In genomic region chr22:45162531-45162930, GRCh38 we compare ENCODE assay signal across 9 cellular contexts. TPM values are rescaled to one million over a fixed set of nuclear protein-coding genes. Genes with fewer than 3 reads are reported as not detected.
DNase-seq lines count a peak whose midpoint lies in the region; ATAC-seq and TF ChIP-seq lines count a peak whose summit lies in the region.
"Had no signal": no experiment of that assay in that cellular context is flagged by ENCODE, and none has a peak within 500 bp of the region (broad histone marks: within the 10 kb centered on the region; RNA-seq: fewer than 3 reads in every experiment).

No MANE protein-coding gene starts in this region.

- H3K36me3 Mint-ChIP-seq in activated naive CD8-positive, alpha-beta T cell treated with anti-CD3 and anti-CD28 coated beads, Interleukin-2, amount 10 ng/mL, durations not matched to agents 7 days and 5 days = peaks cover 23% of the 10 kb centered on the region

- TF ChIP-seq CTCF in heart left ventricle (IDR thresholded peaks at IDR 0.05) = no peak
- TF ChIP-seq CTCF in liver (IDR thresholded peaks at IDR 0.05; ENCODE audit: low read depth, low read length, missing input control) = no peak
- no peak for TF ChIP-seq CTCF in vagina (IDR thresholded peaks at IDR 0.05)

- H3K9me3 Mint-ChIP-seq in activated naive CD8-positive, alpha-beta T cell treated with anti-CD3 and anti-CD28 coated beads, Interleukin-2, amount 10 ng/mL, durations not matched to agents 7 days and 5 days = no peaks in the 10 kb centered on the region

- no peaks in the 10 kb centered on the region for H3K27me3 ChIP-seq in heart left ventricle
- no peaks in the 10 kb centered on the region for H3K27me3 ChIP-seq in liver (ENCODE audit: control insufficient read depth in 4 of 4, insufficient read depth in 4 of 4, low read length in 3 of 4)
- no peaks in the 10 kb centered on the region for H3K27me3 ChIP-seq in vagina

- no peaks in the 10 kb centered on the region for H3K9me3 ChIP-seq in heart left ventricle
- H3K9me3 ChIP-seq in liver (ENCODE audit: control insufficient read depth in 4 of 4, low read length in 3 of 4) = no peaks in the 10 kb centered on the region
- no peaks in the 10 kb centered on the region for H3K9me3 ChIP-seq in vagina

- H3K4me1 ChIP-seq in heart left ventricle (peaks cover 0 to 54% (median 29%) of the 10 kb centered on the region in 12 donors), liver (ENCODE audit: control insufficient read depth in 4 of 4, insufficient read depth in 4 of 4, low read length in 3 of 4) (peaks cover 9 to 14% (median 12%) of the 10 kb centered on the region in 4 donors), vagina (peaks cover 73% of the 10 kb centered on the region)

- peak overlapping the region; percentile 100 for H3K4me3 Mint-ChIP-seq in activated naive CD8-positive, alpha-beta T cell treated with anti-CD3 and anti-CD28 coated beads, Interleukin-2, amount 10 ng/mL, durations not matched to agents 7 days and 5 days

- H3K4me1 Mint-ChIP-seq in activated naive CD8-positive, alpha-beta T cell treated with anti-CD3 and anti-CD28 coated beads, Interleukin-2, amount 10 ng/mL, durations not matched to agents 7 days and 5 days = peaks cover 46% of the 10 kb centered on the region

- intact Hi-C loops in heart left ventricle (cut with DNase I) = loop anchor here in 4 of 10 donors (2.0 to 10.0 kb wide), 3 partner anchors 78 to 82 kb away; partner anchors contain the start of gene KIAA0930 (in 4 of the 4)
- intact Hi-C loops in Right ventricle myocardium inferior (cut with DNase I) = loop anchor here (5.0 to 10.0 kb wide), 3 partner anchors 80 to 152 kb away; partner anchors contain the start of gene KIAA0930
- intact Hi-C loops in vagina (cut with DNase I) = no loop called here

- peaks cover 0 to 23% (median 4%) of the 10 kb centered on the region in 9 donors for H3K36me3 ChIP-seq in heart left ventricle
- peaks cover 0 to 3% (median 0%) of the 10 kb centered on the region in 4 donors for H3K36me3 ChIP-seq in liver (ENCODE audit: control insufficient read depth in 4 of 4, insufficient read depth in 3 of 4, low read depth in 1 of 4, low read length in 3 of 4)
- H3K36me3 ChIP-seq in vagina = peaks cover 0 to 5% of the 10 kb centered on the region in 2 donors

- DNase-seq in heart left ventricle = no peak
- DNase-seq in Right ventricle myocardium inferior (ENCODE audit: missing footprints) = no peak
- no peak for DNase-seq in activated naive CD8-positive, alpha-beta T cell treated with anti-CD3 and anti-CD28 coated beads, Interleukin-2, amount 10 ng/mL, durations not matched to agents 7 days and 5 days
- DNase-seq in vagina (ENCODE audit: extremely low spot score in 2 of 2) = no peak
- DNase-seq in UCSD-AML1 (lab: John Stamatoyannopoulos, UW; ENCODE audit: unreplicated experiment) = no peak
- DNase-seq: GF-D8 had no signal

- no peak for TF ChIP-seq RAD21 in liver (IDR thresholded peaks at IDR 0.05)

- WGBS in heart left ventricle, 4 donors = 81 to 90% (median 86%) methylated on average over 18 to 19 of the region's 19 CpGs
- WGBS in liver = 84% methylated on average over 19 of the region's 19 CpGs

- no peaks in the 10 kb centered on the region for H3K27me3 Mint-ChIP-seq in activated naive CD8-positive, alpha-beta T cell treated with anti-CD3 and anti-CD28 coated beads, Interleukin-2, amount 10 ng/mL, durations not matched to agents 7 days and 5 days

- H3K9ac ChIP-seq in liver (ENCODE audit: low read depth in 1 of 2, low read length in 2 of 2) = no peak overlapping the region

- H3K27ac ChIP-seq in heart left ventricle (peak overlapping the region in 1 of 12 donors; percentile 91), liver (ENCODE audit: low read depth in 1 of 2, low read length in 2 of 2) (peak overlapping the region in 1 of 2 donors; percentile 95), vagina (peak overlapping the region; percentile 94)

- no peak for ATAC-seq in heart left ventricle
- no peak for ATAC-seq in Right ventricle myocardium inferior
- ATAC-seq in activated naive CD8-positive, alpha-beta T cell treated with anti-CD3 and anti-CD28 coated beads, Interleukin-2, amount 10 ng/mL, durations not matched to agents 7 days and 5 days (ENCODE audit: low read depth) = no peak
- no peak for ATAC-seq in HG03432 (IDR thresholded peaks at IDR 0.05; ENCODE audit: unreplicated experiment)
- no peak for ATAC-seq in HG03095 (IDR thresholded peaks at IDR 0.05; ENCODE audit: unreplicated experiment)

- peak overlapping the region in 9 of 12 donors; percentile 61 to 98 (median 83) for H3K4me3 ChIP-seq in heart left ventricle
- peak overlapping the region in 2 of 3 donors; percentile 71 to 97 for H3K4me3 ChIP-seq in liver (ENCODE audit: low read depth in 1 of 3, low read length in 3 of 3)
- H3K4me3 ChIP-seq in vagina = peak overlapping the region; percentile 93 to 95

- H3K27ac Mint-ChIP-seq in activated naive CD8-positive, alpha-beta T cell treated with anti-CD3 and anti-CD28 coated beads, Interleukin-2, amount 10 ng/mL, durations not matched to agents 7 days and 5 days = peak overlapping the region; percentile 94

- TF ChIP-seq POLR2A in heart left ventricle (IDR thresholded peaks at IDR 0.05) (no peak), vagina (IDR thresholded peaks at IDR 0.05) (no peak)

- POLR2A ChIA-PET in activated naive CD8-positive, alpha-beta T cell treated with anti-CD3 and anti-CD28 coated beads, Interleukin-2, amount 10 ng/mL, durations not matched to agents 7 days and 5 days (lab: Charles Lee) = interaction anchor here (1.5 to 3.3 kb wide), 3 partner anchors 11 to 33 kb away, joined by 3 to 74 read pairs (median 8); no protein-coding TSS in a partner anchor

TF ChIP-seq in liver, 16 proteins besides CTCF, POLR2A, EP300 and RAD21 (continues in another document):
- no peak for TF ChIP-seq YY1 (IDR thresholded peaks at IDR 0.05)
- no peak for TF ChIP-seq ZBTB33 (IDR thresholded peaks at IDR 0.05)
- TF ChIP-seq JUND (IDR thresholded peaks at IDR 0.05) = no peak
- TF ChIP-seq FOXA2 (IDR thresholded peaks at IDR 0.05) = no peak
- no peak for TF ChIP-seq RXRA (IDR thresholded peaks at IDR 0.05)
- TF ChIP-seq EGR1 (IDR thresholded peaks at IDR 0.05; ENCODE audit: low read depth in 2 of 2) = no peak
- no peak for TF ChIP-seq HNF4A (conservative IDR thresholded peaks at IDR 0.05)
- TF ChIP-seq MAX (IDR thresholded peaks at IDR 0.05) = no peak
- TF ChIP-seq SP1 (IDR thresholded peaks at IDR 0.05) = no peak
- no peak for TF ChIP-seq NR2F2 (IDR thresholded peaks at IDR 0.05)
- no peak for TF ChIP-seq HNF4G (IDR thresholded peaks at IDR 0.05)
- no peak for TF ChIP-seq GABPA (IDR thresholded peaks at IDR 0.05 in 1 of 2, conservative IDR thresholded peaks at IDR 0.05 in 1 of 2)
- no peak for TF ChIP-seq ATF3 (IDR thresholded peaks at IDR 0.05)
- TF ChIP-seq FOXA1 (IDR thresholded peaks at IDR 0.05) = no peak
- TF ChIP-seq TAF1 (conservative IDR thresholded peaks at IDR 0.05) = no peak

RNA-seq across cellular contexts. Expression of gene NUP50, which starts 1.2 kb away (rescaled TPM):
- total RNA-seq in heart left ventricle (10 to 100 TPM; 11.7 to 42.6 (median 14.4) TPM), Right ventricle myocardium inferior (15.2 TPM), liver (10 to 100 TPM; 32.7 to 48.2 TPM), vagina (76.9 TPM)
- polyA plus RNA-seq in heart left ventricle (10 to 100 TPM in 1 of 2 donors, 1 to 10 TPM in 1; 5.8 to 10.5 TPM), liver (10 to 100 TPM in 1 of 2 donors, 1 to 10 TPM in 1; 8.7 to 17.0 TPM)
- total RNA-seq in activated naive CD8-positive, alpha-beta T cell treated with anti-CD3 and anti-CD28 coated beads, Interleukin-2, amount 10 ng/mL, durations not matched to agents 7 days and 5 days = 100 to 1,000 TPM; 150 to 152 TPM
